In the genomic region with DNA sequence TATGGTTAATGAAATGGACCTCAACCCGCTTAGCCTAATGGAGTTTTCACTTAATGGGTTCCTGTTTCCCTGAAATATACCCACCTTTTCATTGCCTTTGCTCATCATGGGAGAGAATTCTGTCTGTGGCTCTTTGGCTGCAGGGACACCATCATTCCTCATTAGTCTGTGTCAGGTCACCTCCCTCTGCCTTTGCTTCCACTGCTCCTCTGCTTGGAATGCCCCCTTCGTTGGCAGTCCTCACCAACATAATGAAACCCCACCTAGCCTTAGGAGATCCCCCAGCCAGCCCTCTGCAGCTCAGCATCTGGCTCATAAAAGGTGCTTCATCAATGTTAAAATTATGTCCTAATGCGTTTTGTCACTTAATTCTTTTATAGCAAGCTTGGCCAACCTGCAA, we compare ENCODE assay signal across 3 cellular contexts.
A peak's percentile ranks its signal among the peaks of the same experiment; 100 is the strongest.
TF ChIP-seq lines count a peak whose summit lies in the region.

No MANE protein-coding gene starts in this region.

TF ChIP-seq in GM23338, 12 proteins besides CTCF, POLR2A, EP300 and RAD21:
- TF ChIP-seq EZH2phosphoT487 (IDR thresholded peaks at IDR 0.05; ENCODE audit: unreplicated experiment), result no peak
- TF ChIP-seq EZH2 (IDR thresholded peaks at IDR 0.05; ENCODE audit: low read depth, unreplicated experiment), result no peak
- no peak for TF ChIP-seq ZNF114 (CRISPR knock-in tag; IDR thresholded peaks at IDR 0.05)
- no peak for TF ChIP-seq POLR2AphosphoS5 (IDR thresholded peaks at IDR 0.05; ENCODE audit: low read depth)
- no peak for TF ChIP-seq CREB1 (CRISPR knock-in tag; IDR thresholded peaks at IDR 0.05; ENCODE audit: low read depth)
- TF ChIP-seq ZNF331 (CRISPR knock-in tag; IDR thresholded peaks at IDR 0.05; ENCODE audit: low read depth), result no peak
- TF ChIP-seq JUNB (IDR thresholded peaks at IDR 0.05; ENCODE audit: unreplicated experiment), result no peak
- TF ChIP-seq, protein P1, sequence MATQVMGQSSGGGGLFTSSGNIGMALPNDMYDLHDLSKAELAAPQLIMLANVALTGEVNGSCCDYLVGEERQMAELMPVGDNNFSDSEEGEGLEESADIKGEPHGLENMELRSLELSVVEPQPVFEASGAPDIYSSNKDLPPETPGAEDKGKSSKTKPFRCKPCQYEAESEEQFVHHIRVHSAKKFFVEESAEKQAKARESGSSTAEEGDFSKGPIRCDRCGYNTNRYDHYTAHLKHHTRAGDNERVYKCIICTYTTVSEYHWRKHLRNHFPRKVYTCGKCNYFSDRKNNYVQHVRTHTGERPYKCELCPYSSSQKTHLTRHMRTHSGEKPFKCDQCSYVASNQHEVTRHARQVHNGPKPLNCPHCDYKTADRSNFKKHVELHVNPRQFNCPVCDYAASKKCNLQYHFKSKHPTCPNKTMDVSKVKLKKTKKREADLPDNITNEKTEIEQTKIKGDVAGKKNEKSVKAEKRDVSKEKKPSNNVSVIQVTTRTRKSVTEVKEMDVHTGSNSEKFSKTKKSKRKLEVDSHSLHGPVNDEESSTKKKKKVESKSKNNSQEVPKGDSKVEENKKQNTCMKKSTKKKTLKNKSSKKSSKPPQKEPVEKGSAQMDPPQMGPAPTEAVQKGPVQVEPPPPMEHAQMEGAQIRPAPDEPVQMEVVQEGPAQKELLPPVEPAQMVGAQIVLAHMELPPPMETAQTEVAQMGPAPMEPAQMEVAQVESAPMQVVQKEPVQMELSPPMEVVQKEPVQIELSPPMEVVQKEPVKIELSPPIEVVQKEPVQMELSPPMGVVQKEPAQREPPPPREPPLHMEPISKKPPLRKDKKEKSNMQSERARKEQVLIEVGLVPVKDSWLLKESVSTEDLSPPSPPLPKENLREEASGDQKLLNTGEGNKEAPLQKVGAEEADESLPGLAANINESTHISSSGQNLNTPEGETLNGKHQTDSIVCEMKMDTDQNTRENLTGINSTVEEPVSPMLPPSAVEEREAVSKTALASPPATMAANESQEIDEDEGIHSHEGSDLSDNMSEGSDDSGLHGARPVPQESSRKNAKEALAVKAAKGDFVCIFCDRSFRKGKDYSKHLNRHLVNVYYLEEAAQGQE (IDR thresholded peaks at IDR 0.05; ENCODE audit: unreplicated experiment), result no peak
- TF ChIP-seq, protein P2, sequence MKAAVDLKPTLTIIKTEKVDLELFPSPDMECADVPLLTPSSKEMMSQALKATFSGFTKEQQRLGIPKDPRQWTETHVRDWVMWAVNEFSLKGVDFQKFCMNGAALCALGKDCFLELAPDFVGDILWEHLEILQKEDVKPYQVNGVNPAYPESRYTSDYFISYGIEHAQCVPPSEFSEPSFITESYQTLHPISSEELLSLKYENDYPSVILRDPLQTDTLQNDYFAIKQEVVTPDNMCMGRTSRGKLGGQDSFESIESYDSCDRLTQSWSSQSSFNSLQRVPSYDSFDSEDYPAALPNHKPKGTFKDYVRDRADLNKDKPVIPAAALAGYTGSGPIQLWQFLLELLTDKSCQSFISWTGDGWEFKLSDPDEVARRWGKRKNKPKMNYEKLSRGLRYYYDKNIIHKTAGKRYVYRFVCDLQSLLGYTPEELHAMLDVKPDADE (IDR thresholded peaks at IDR 0.05), result no peak

TF ChIP-seq in HEK293, 187 proteins besides CTCF, POLR2A, EP300 and RAD21:
- TF ChIP-seq IKZF3 (tag by site-specific recombination; IDR thresholded peaks at IDR 0.05) (no peak), GLIS1 (tag by site-specific recombination; IDR thresholded peaks at IDR 0.05) (peak; percentile 35; the same call in 1 of the 2 replicates), ZNF16 (tag by site-specific recombination; IDR thresholded peaks at IDR 0.05; ENCODE audit: low read depth) (no peak), ZNF404 (tag by site-specific recombination; IDR thresholded peaks at IDR 0.05) (no peak), ZNF626 (tag by site-specific recombination; IDR thresholded peaks at IDR 0.05) (no peak)
TF ChIP-seq in HEK293: peak in this region for 1.

TF ChIP-seq in H1, 55 proteins besides CTCF, POLR2A, EP300 and RAD21:
- TF ChIP-seq CHD1 (IDR thresholded peaks at IDR 0.05; ENCODE audit: low read depth, low read length) (no peak), BACH1 (IDR thresholded peaks at IDR 0.05; ENCODE audit: low read length) (no peak), SAP30 (IDR thresholded peaks at IDR 0.05; ENCODE audit: insufficient read depth, insufficient replicate concordance, low read length) (no peak), GABPA (IDR thresholded peaks at IDR 0.05; ENCODE audit: borderline replicate concordance, insufficient read depth, low read length) (no peak), SP2 (IDR thresholded peaks at IDR 0.05; ENCODE audit: low read length) (no peak), SIX5 (IDR thresholded peaks at IDR 0.05; ENCODE audit: low read depth, low read length) (no peak), SIRT6 (IDR thresholded peaks at IDR 0.05; ENCODE audit: low read length) (no peak), HDAC6 (IDR thresholded peaks at IDR 0.05; ENCODE audit: low read depth, low read length) (no peak), SIN3A (conservative IDR thresholded peaks at IDR 0.05 in 1 of 2, IDR thresholded peaks at IDR 0.05 in 1 of 2; ENCODE audit: low read depth in 1 of 2, low read length in 2 of 2) (no peak), RFX5 (IDR thresholded peaks at IDR 0.05; ENCODE audit: borderline replicate concordance, low read depth, low read length) (no peak), HDAC2 (IDR thresholded peaks at IDR 0.05; ENCODE audit: borderline replicate concordance in 1 of 2, low read depth in 2 of 2, low read length in 2 of 2) (no peak), MAFK (IDR thresholded peaks at IDR 0.05; ENCODE audit: low read depth, low read length) (no peak), RXRA (IDR thresholded peaks at IDR 0.05; ENCODE audit: insufficient read depth, low read depth, low read length) (no peak), TAF1 (IDR thresholded peaks at IDR 0.05; ENCODE audit: low read depth, low read length) (no peak), SRF (IDR thresholded peaks at IDR 0.05; ENCODE audit: low read depth, low read length) (no peak), SP1 (IDR thresholded peaks at IDR 0.05; ENCODE audit: low read depth, low read length) (no peak), RNF2 (IDR thresholded peaks at IDR 0.05; ENCODE audit: borderline replicate concordance, low read depth, low read length, missing control alignments, poor library complexity, severe bottlenecking) (no peak), EGR1 (IDR thresholded peaks at IDR 0.05; ENCODE audit: borderline replicate concordance, low read depth, low read length) (no peak)
- TF ChIP-seq, protein P3, sequence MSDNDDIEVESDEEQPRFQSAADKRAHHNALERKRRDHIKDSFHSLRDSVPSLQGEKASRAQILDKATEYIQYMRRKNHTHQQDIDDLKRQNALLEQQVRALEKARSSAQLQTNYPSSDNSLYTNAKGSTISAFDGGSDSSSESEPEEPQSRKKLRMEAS (IDR thresholded peaks at IDR 0.05), result no peak
- TF ChIP-seq, protein P4, sequence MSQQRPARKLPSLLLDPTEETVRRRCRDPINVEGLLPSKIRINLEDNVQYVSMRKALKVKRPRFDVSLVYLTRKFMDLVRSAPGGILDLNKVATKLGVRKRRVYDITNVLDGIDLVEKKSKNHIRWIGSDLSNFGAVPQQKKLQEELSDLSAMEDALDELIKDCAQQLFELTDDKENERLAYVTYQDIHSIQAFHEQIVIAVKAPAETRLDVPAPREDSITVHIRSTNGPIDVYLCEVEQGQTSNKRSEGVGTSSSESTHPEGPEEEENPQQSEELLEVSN (IDR thresholded peaks at IDR 0.05), result no peak
